32 cellular contexts compared by ENCODE assay signal in the genomic region with DNA sequence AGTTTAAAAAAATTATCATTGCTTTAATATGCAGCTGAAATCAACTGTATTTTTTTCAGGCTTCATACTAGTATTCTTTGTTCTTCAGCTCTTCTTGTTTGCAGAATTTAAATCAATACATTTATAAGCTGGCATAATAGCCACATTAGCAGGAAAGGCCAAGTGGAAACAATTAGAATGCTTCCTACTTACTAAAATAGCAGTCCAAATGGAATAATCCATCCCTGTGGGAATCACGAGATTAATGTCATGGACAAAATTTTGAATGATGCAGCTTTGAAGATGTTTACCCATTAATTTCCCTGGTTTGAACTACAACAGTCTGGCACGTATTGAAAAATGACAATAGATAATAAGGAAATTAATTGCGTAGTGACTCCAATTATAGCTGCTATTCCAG.
"Had no signal": no experiment of that assay in that cellular context is flagged by ENCODE, and none has a peak within 500 bp of the region (broad histone marks: within the 10 kb centered on the region; RNA-seq: fewer than 3 reads in every experiment).

No MANE protein-coding gene starts in this region.

- DNase-seq: activated CD4-positive, alpha-beta memory T cell treated with anti-CD3 and anti-CD28 coated beads, Interleukin-2, amount 10 ng/mL, durations not matched to agents 7 days and 5 days; activated CD4-positive, alpha-beta T cell treated with anti-CD3 and anti-CD28 coated beads for 1 hour; activated CD4-positive, alpha-beta T cell treated with anti-CD3 and anti-CD28 coated beads for 48 hours; activated CD4-positive, CD25-positive, alpha-beta regulatory T cell; activated CD8-positive, alpha-beta memory T cell treated with anti-CD3 and anti-CD28 coated beads for 24 hours; activated CD8-positive, alpha-beta memory T cell treated with anti-CD3 and anti-CD28 coated beads, Interleukin-2, amount 10 ng/mL, durations not matched to agents 7 days and 5 days; activated CD8-positive, alpha-beta memory T cell treated with anti-CD3 and anti-CD28 coated beads, Interleukin-2, amount 50 U/mL, for 48 hours; activated effector memory CD4-positive, alpha-beta T cell treated with Interleukin-2 at 50 U/mL for 16 hours; activated naive CD4-positive, alpha-beta T cell; activated naive CD4-positive, alpha-beta T cell treated with anti-CD3 and anti-CD28 coated beads, Interleukin-2, amount 50 U/mL, for 16 hours; activated naive CD8-positive, alpha-beta T cell treated with anti-CD3 and anti-CD28 coated beads for 36 hours; activated T-cell treated with anti-CD3 and anti-CD28 coated beads, Interleukin-2, amount 50 U/mL, for 48 hours; amniotic stem cell; aorta; brain microvascular endothelial cell; central memory CD4-positive, alpha-beta T cell; NCI-H1092 treated with DMSO at 0.1 percent for 48 hours; NCI-H1694; NCI-H1930; NCI-H2081 treated with DMSO at 0.1 percent for 48 hours; NCI-H2171; NCI-H510A treated with DMSO at 0.1 percent for 48 hours; NCI-H526 treated with DMSO at 0.1 percent for 48 hours; NK-92 treated with Interleukin-12 subunit alpha and Interleukin-12 subunit beta, amount 100 ng/mL, for 24 hours; PC-3; SIG-M5; SW 1271; T-helper 1 cell; T-helper 2 cell; T-helper 9 cell; WERI-Rb-1 had no signal

- ATAC-seq: activated CD8-positive, alpha-beta memory T cell treated with anti-CD3 and anti-CD28 coated beads, Interleukin-2, amount 10 ng/mL, durations not matched to agents 7 days and 5 days; PC-3; Right ventricle myocardium inferior had no signal
